1 cellular context compared by ENCODE assay signal in the genomic region with DNA sequence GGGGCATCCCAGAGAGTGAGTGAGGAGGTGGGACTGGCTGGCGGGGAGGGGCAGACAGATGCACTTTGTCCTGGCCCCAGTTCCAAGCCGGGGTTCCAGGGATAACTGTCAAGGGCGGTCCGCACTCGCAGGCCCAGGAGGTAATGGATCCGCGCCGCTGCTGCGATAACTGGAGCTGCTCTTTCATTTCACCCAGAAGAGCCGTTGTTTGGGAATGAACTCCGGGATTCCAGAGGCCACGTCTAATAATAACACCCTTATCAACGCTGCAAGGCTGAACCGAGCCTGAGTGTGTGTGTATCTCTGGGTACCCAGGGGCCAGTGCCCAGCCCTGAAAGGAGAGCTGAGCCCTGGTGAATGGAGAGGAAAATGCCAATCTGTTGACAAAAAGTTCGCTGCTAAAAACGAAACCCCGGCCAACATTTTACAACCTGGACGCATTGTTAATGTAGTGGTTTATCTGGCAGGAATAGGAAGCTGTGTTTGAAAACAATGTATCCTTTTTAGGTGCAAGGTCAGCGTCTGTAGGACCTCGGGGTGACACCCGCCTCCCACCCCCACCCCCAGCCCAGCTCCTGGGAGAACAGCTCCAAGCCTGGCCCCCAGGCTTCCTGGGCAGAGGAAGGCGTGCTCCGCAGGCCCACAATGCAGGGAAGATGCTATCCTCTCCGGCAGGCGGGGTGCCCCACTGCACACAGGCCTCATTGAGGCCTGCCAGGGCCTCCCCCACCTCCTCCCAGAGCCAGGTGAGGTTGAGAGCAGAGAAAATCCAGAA.
TF ChIP-seq lines count a peak whose summit lies in the region.

No MANE protein-coding gene starts in this region.

TF ChIP-seq in HEK293T, 16 proteins besides CTCF, POLR2A, EP300 and RAD21:
- TF ChIP-seq ARNT (IDR thresholded peaks at IDR 0.05) (no peak), TARDBP (IDR thresholded peaks at IDR 0.05) (no peak), CTBP1 (IDR thresholded peaks at IDR 0.05; ENCODE audit: borderline replicate concordance) (no peak), SUZ12 (IDR thresholded peaks at IDR 0.05) (no peak)
TF ChIP-seq in HEK293T: peak in this region for 0.
